ENCODE assay signal across 7 cellular contexts in genomic region chr12:15322164-15323054, GRCh38. TPM values are rescaled to one million over a fixed set of nuclear protein-coding genes. Genes with fewer than 3 reads are reported as not detected.
DNase-seq lines count a peak whose midpoint lies in the region; ATAC-seq and TF ChIP-seq lines count a peak whose summit lies in the region.

Gene PTPRO (plus strand): TSS chr12:15322508.

- peaks cover 26 to 49% of the 10 kb centered on the region in 2 donors for H3K27me3 Mint-ChIP-seq in effector memory CD8-positive, alpha-beta T cell

- no peaks in the 10 kb centered on the region for H3K36me3 Mint-ChIP-seq in effector memory CD8-positive, alpha-beta T cell (ENCODE audit: insufficient read depth)

- H3K36me3 ChIP-seq in H7 (replicated peaks; ENCODE audit: control insufficient read depth, insufficient read depth, low read length), result no peaks in the 10 kb centered on the region
- no peaks in the 10 kb centered on the region for H3K36me3 ChIP-seq in fibroblast of lung (ENCODE audit: control insufficient read depth, insufficient read depth, low read length)
- H3K36me3 ChIP-seq in osteoblast (ENCODE audit: insufficient read depth, low read length), result no peaks in the 10 kb centered on the region

- no peak within 1 kb of the TSS for H3K9ac ChIP-seq in fibroblast of lung (ENCODE audit: insufficient read depth, low read length)

- H3K79me2 ChIP-seq in fibroblast of lung (ENCODE audit: control insufficient read depth, insufficient read depth, low read length) (no peaks in the 10 kb centered on the region), osteoblast (ENCODE audit: insufficient read depth, low read length) (no peaks in the 10 kb centered on the region)

- no peak within 1 kb of the TSS for H3K4me3 Mint-ChIP-seq in effector memory CD8-positive, alpha-beta T cell

- H2AFZ ChIP-seq in fibroblast of lung (ENCODE audit: low read length) (peak within 1 kb of the TSS; percentile 57), osteoblast (ENCODE audit: low read length) (peak within 1 kb of the TSS; percentile 42)

- H3K27ac Mint-ChIP-seq in effector memory CD8-positive, alpha-beta T cell, result no peak within 1 kb of the TSS

- no peak for ATAC-seq in effector memory CD8-positive, alpha-beta T cell (replicated peaks)
- no peak for ATAC-seq in HG03135 (IDR thresholded peaks at IDR 0.05; ENCODE audit: unreplicated experiment)

- no peaks in the 10 kb centered on the region for H3K9me3 Mint-ChIP-seq in effector memory CD8-positive, alpha-beta T cell

- H3K4me3 ChIP-seq in H7 (ENCODE audit: insufficient read depth, low read depth, low read length) (peak within 1 kb of the TSS; percentile 71), fibroblast of lung (replicated peaks in 1 of 4; ENCODE audit: control extremely low read depth in 1 of 4, insufficient read depth in 1 of 4, low read depth in 3 of 4, low read length in 4 of 4) (peak within 1 kb of the TSS; percentile 47 to 66 (median 50)), osteoblast (ENCODE audit: insufficient read depth, low read length) (peak within 1 kb of the TSS; percentile 34)

- DNase-seq in H7, result peak; percentile 72
- peak; percentile 64 to 81 for DNase-seq in NCI-H526 (lab: John Stamatoyannopoulos, UW)
- peak in 1 of 2 donors; percentile 15 for DNase-seq in fibroblast of lung (ENCODE audit: low read depth in 2 of 2)
- no peak for DNase-seq in osteoblast (ENCODE audit: insufficient read length, low spot score, missing footprints)
- no peak for DNase-seq in effector memory CD8-positive, alpha-beta T cell
- no peak for DNase-seq in LoVo (ENCODE audit: low spot score)

- no peak for TF ChIP-seq CTCF in fibroblast of lung (conservative IDR thresholded peaks at IDR 0.05 in 1 of 2, IDR thresholded peaks at IDR 0.05 in 1 of 2; ENCODE audit: low read depth in 1 of 2, low read length in 2 of 2)
- no peak for TF ChIP-seq CTCF in osteoblast (IDR thresholded peaks at IDR 0.05; ENCODE audit: extremely low read depth, low read depth, low read length)

- peak within 1 kb of the TSS; percentile 85 for H3K4me2 ChIP-seq in fibroblast of lung (ENCODE audit: extremely low read depth, insufficient read depth, low read length)
- peak within 1 kb of the TSS; percentile 64 for H3K4me2 ChIP-seq in osteoblast (ENCODE audit: insufficient read depth, low read length)

- no peaks in the 10 kb centered on the region for H3K4me1 Mint-ChIP-seq in effector memory CD8-positive, alpha-beta T cell (ENCODE audit: low read depth in 2 of 2)

- H3K27me3 ChIP-seq in H7 (ENCODE audit: control insufficient read depth, insufficient read depth, low read length), result peaks cover 26% of the 10 kb centered on the region
- peaks cover 10% of the 10 kb centered on the region for H3K27me3 ChIP-seq in fibroblast of lung (ENCODE audit: control insufficient read depth, insufficient read depth, low read length)
- peaks cover 19% of the 10 kb centered on the region for H3K27me3 ChIP-seq in osteoblast (ENCODE audit: insufficient read depth, low read length)

- H3K4me1 ChIP-seq in fibroblast of lung (ENCODE audit: control insufficient read depth, extremely low read depth, insufficient read depth, low read length) (no peaks in the 10 kb centered on the region), osteoblast (ENCODE audit: insufficient read depth, low read length) (peaks cover 4% of the 10 kb centered on the region)

- H4K20me1 ChIP-seq in fibroblast of lung (ENCODE audit: control insufficient read depth, extremely low read depth, insufficient read depth, low read length) (no peaks in the 10 kb centered on the region), osteoblast (ENCODE audit: insufficient read depth, low read length) (no peaks in the 10 kb centered on the region)

- H3K9me3 ChIP-seq in fibroblast of lung (ENCODE audit: control insufficient read depth, insufficient read depth, low read depth, low read length) (no peaks in the 10 kb centered on the region), osteoblast (ENCODE audit: low read depth, low read length) (no peaks in the 10 kb centered on the region)

- H3K27ac ChIP-seq in fibroblast of lung (ENCODE audit: insufficient read depth, low read length) (no peak within 1 kb of the TSS), osteoblast (ENCODE audit: low read depth, low read length) (no peak within 1 kb of the TSS)

RNA-seq across cellular contexts. Expression of gene PTPRO, which starts in this region (rescaled TPM):
- total RNA-seq in H7 (2014; rRNA removed; shearing (Covaris generic)), result 0.42 TPM in 1 of 2 replicates, not detected in the other
- total RNA-seq in fibroblast of lung, result 0.26 and 0.33 TPM in 2 replicates
- polyA plus RNA-seq in fibroblast of lung, result 0.23 and 0.35 TPM in 2 replicates
- 0.12 and 0.33 TPM in 2 replicates for polyA plus RNA-seq in fibroblast of lung (2012)
- 0.44 TPM in 1 of 2 replicates, not detected in the other for polyA minus RNA-seq in fibroblast of lung (ENCODE audit: low replicate concordance)
- under 0.01 and 0.29 TPM in 2 replicates for total RNA-seq in osteoblast

Comparison
In these comparisons a context has a peak if more than half of its experiments do, and no peak if none do; other contexts are left out.
1. Peak in DNase-seq and H3K4me3 ChIP-seq in H7; RNA of the gene not detected or under 1 TPM.
2. DNase-seq: peak in NCI-H526 (2 of 2); none in osteoblast (single experiment), effector memory CD8-positive, alpha-beta T cell (0 of 3) and LoVo (single experiment).
3. Peak in every context shown above with its lines, with median percentiles within 50 percentile points of each other: H3K4me3 ChIP-seq.